9 cellular contexts compared by ENCODE assay signal in genomic region chr10:11328264-11329054, GRCh38.
DNase-seq lines count a peak whose midpoint lies in the region; ATAC-seq lines count a peak whose summit lies in the region.
"Had no signal": no experiment of that assay in that cellular context is flagged by ENCODE, and none has a peak within 500 bp of the region (broad histone marks: within the 10 kb centered on the region; RNA-seq: fewer than 3 reads in every experiment).

No MANE protein-coding gene starts in this region.

- peak in 1 of 2 donors; percentile 25 for ATAC-seq in naive thymus-derived CD8-positive, alpha-beta T cell
- no peak for ATAC-seq in GM21786 (IDR thresholded peaks at IDR 0.05; ENCODE audit: unreplicated experiment)

- H3K27ac Mint-ChIP-seq in dendritic cell treated with granulocyte-macrophage colony-stimulating factor and Interleukin-4, amounts not matched to agents 40 ng/mL and 50 ng/mL, for 4 days = peak overlapping the region; percentile 62
- H3K27ac Mint-ChIP-seq in naive thymus-derived CD8-positive, alpha-beta T cell = peak overlapping the region; percentile 68 to 89 (median 85)

- H3K36me3 Mint-ChIP-seq in dendritic cell treated with granulocyte-macrophage colony-stimulating factor and Interleukin-4, amounts not matched to agents 40 ng/mL and 50 ng/mL, for 4 days (ENCODE audit: low read depth) = peaks cover 93% of the 10 kb centered on the region
- peaks cover 6 to 96% (median 12%) of the 10 kb centered on the region in 3 donors for H3K36me3 Mint-ChIP-seq in naive thymus-derived CD8-positive, alpha-beta T cell

- POLR2A ChIA-PET in naive thymus-derived CD8-positive, alpha-beta T cell (lab: Charles Lee) = interaction anchor here (1.3 kb wide), 1 partner anchor 11 kb away, joined by 4 read pairs; no protein-coding TSS in a partner anchor

- peaks cover 27% of the 10 kb centered on the region for H3K4me1 Mint-ChIP-seq in dendritic cell treated with granulocyte-macrophage colony-stimulating factor and Interleukin-4, amounts not matched to agents 40 ng/mL and 50 ng/mL, for 4 days (ENCODE audit: low read depth)
- peaks cover 35 to 69% (median 52%) of the 10 kb centered on the region in 4 donors for H3K4me1 Mint-ChIP-seq in naive thymus-derived CD8-positive, alpha-beta T cell

- intact Hi-C loops in dendritic cell treated with granulocyte-macrophage colony-stimulating factor and Interleukin-4, amounts not matched to agents 40 ng/mL and 50 ng/mL, for 4 days (cut with micrococcal nuclease) = no loop called here

- H3K9me3 Mint-ChIP-seq in dendritic cell treated with granulocyte-macrophage colony-stimulating factor and Interleukin-4, amounts not matched to agents 40 ng/mL and 50 ng/mL, for 4 days = no peaks in the 10 kb centered on the region
- H3K9me3 Mint-ChIP-seq in naive thymus-derived CD8-positive, alpha-beta T cell = no peaks in the 10 kb centered on the region

- H3K4me3 Mint-ChIP-seq in dendritic cell treated with granulocyte-macrophage colony-stimulating factor and Interleukin-4, amounts not matched to agents 40 ng/mL and 50 ng/mL, for 4 days = no peak overlapping the region
- peak overlapping the region in 2 of 10 donors; percentile 27 to 65 for H3K4me3 Mint-ChIP-seq in naive thymus-derived CD8-positive, alpha-beta T cell

- DNase-seq in AG20443 (ENCODE audit: low spot score) (peak; percentile 56), NCI-H187 (lab: John Stamatoyannopoulos, UW) (peak; percentile 58 to 60), KG1 (lab: John Stamatoyannopoulos, UW) (no peak), NCI-H446 (lab: John Stamatoyannopoulos, UW) (no peak), NCI-H1105 treated with DMSO at 0.1 percent for 48 hours (lab: John Stamatoyannopoulos, UW) (no peak)
- DNase-seq in naive thymus-derived CD8-positive, alpha-beta T cell = no peak
- DNase-seq: adrenal gland had no signal

- H3K27me3 Mint-ChIP-seq in dendritic cell treated with granulocyte-macrophage colony-stimulating factor and Interleukin-4, amounts not matched to agents 40 ng/mL and 50 ng/mL, for 4 days = no peaks in the 10 kb centered on the region
- no peaks in the 10 kb centered on the region for H3K27me3 Mint-ChIP-seq in naive thymus-derived CD8-positive, alpha-beta T cell

Comparison
In these comparisons a context has a peak if more than half of its experiments do, and no peak if none do; other contexts are left out.
1. DNase-seq: peak in AG20443 (single experiment) and NCI-H187 (2 of 2); none in naive thymus-derived CD8-positive, alpha-beta T cell (0 of 10), KG1 (single experiment), NCI-H446 (0 of 2) and NCI-H1105 treated with DMSO at 0.1 percent for 48 hours (single experiment).